1 cellular context compared by ENCODE assay signal in genomic region chr17:65099941-65100315, GRCh38.
A peak's percentile ranks its signal among the peaks of the same experiment; 100 is the strongest.
TF ChIP-seq lines count a peak whose summit lies in the region.

No MANE protein-coding gene starts in this region.

TF ChIP-seq in HCT116, 20 proteins besides CTCF, POLR2A, EP300 and RAD21 (continued from another document):
- TF ChIP-seq CBX3 (IDR thresholded peaks at IDR 0.05; ENCODE audit: low read depth) (no peak), POLR2AphosphoS5 (IDR thresholded peaks at IDR 0.05; ENCODE audit: low read depth, low read length) (peak; percentile 31; the same call in 1 of the 2 replicates), ELF1 (IDR thresholded peaks at IDR 0.05; ENCODE audit: borderline replicate concordance, low read depth) (no peak), ZBTB33 (IDR thresholded peaks at IDR 0.05; ENCODE audit: extremely low read depth, insufficient replicate concordance, low read length) (no peak), ZNF274 (IDR thresholded peaks at IDR 0.05; ENCODE audit: low read depth, low read length) (no peak), REST (IDR thresholded peaks at IDR 0.05; ENCODE audit: low read depth) (no peak), SP1 (IDR thresholded peaks at IDR 0.05; ENCODE audit: low read depth) (no peak; the same call in 1 of the 2 replicates), EZH2phosphoT487 (IDR thresholded peaks at IDR 0.05; ENCODE audit: borderline replicate concordance) (no peak), EGR1 (IDR thresholded peaks at IDR 0.05; ENCODE audit: low read depth) (no peak), ATF3 (IDR thresholded peaks at IDR 0.05) (no peak), YY1 (IDR thresholded peaks at IDR 0.05; ENCODE audit: extremely low read depth, insufficient replicate concordance, low read depth, low read length) (peak; percentile 17), MAX (IDR thresholded peaks at IDR 0.05) (no peak)
